8 cellular contexts compared by ENCODE assay signal in the genomic region with DNA sequence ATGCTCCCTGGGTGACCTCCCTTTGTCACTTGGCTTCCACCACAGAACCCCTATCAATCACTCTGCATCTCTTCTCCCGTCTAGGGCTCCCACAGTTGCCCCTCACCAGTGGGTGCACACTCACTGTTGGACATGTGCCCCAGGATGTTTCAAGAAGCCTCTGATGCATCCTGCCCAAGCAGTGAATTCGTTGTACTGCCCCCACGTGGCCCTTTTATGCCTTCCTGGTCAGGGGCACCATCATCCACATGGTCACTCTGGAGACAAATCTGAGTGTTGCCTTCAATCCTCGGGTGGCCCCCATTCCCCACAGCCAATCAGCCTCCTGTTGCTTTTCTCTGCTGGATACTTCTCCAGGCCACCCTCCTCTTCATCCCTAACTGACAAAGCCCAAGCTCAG. TPM values are rescaled to one million over a fixed set of nuclear protein-coding genes. Genes with fewer than 3 reads are reported as not detected.
A peak's percentile ranks its signal among the peaks of the same experiment; 100 is the strongest.
DNase-seq lines count a peak whose midpoint lies in the region; ATAC-seq and TF ChIP-seq lines count a peak whose summit lies in the region.

No MANE protein-coding gene starts in this region.

- H3K4me3 ChIP-seq in AG10803 (ENCODE audit: low read length) (no peak overlapping the region), suprapubic skin (no peak overlapping the region)

- no peak for TF ChIP-seq POLR2A in suprapubic skin (IDR thresholded peaks at IDR 0.05)

- TF ChIP-seq EP300 in suprapubic skin (IDR thresholded peaks at IDR 0.05), result no peak

- no peaks in the 10 kb centered on the region for H3K9me3 ChIP-seq in suprapubic skin

- H3K4me1 ChIP-seq in suprapubic skin, result no peaks in the 10 kb centered on the region

- TF ChIP-seq CTCF in AG10803 (conservative IDR thresholded peaks at IDR 0.05; ENCODE audit: low read length) (peak; percentile 26), GM13977 (IDR thresholded peaks at IDR 0.05; ENCODE audit: extremely low read depth, insufficient read depth, missing control alignments) (peak; percentile 29), suprapubic skin (IDR thresholded peaks at IDR 0.05) (no peak)

- WGBS in suprapubic skin, result 39% methylated on average over 4 of the region's 4 CpGs

- H3K27ac ChIP-seq in suprapubic skin, result no peak overlapping the region

- H3K27me3 ChIP-seq in suprapubic skin, result no peaks in the 10 kb centered on the region

- DNase-seq in AG10803 (ENCODE audit: low read depth) (peak; percentile 1), GM13977 (ENCODE audit: low spot score) (no peak), SW480 (ENCODE audit: low spot score) (peak; percentile 2), iPS-NIHi7 (ENCODE audit: extremely low spot score) (peak; percentile 29), NCI-H1105 treated with DMSO at 0.1 percent for 48 hours (lab: John Stamatoyannopoulos, UW) (no peak), KG1 (lab: John Stamatoyannopoulos, UW) (no peak), suprapubic skin (ENCODE audit: low spot score in 2 of 2) (no peak)

- in situ Hi-C loops in GM13977 (cut with MboI; ENCODE audit: low pct_unique_long_range_greater_than_20kb, low sequenced_read_pairs, unreplicated experiment), result loop anchor here (25.0 kb wide), 1 partner anchor 99 kb away; no protein-coding TSS in a partner anchor

- ATAC-seq in GM18519 (IDR thresholded peaks at IDR 0.05; ENCODE audit: low FRiP score, unreplicated experiment), result no peak

- no peaks in the 10 kb centered on the region for H3K36me3 ChIP-seq in suprapubic skin

RNA-seq across cellular contexts. Expression of a gene that starts 12.2 kb away (rescaled TPM):
- total RNA-seq in suprapubic skin, result under 1 TPM in 1 of 4 donors, not detected in 3; 0.13 TPM

RNA-seq across cellular contexts. Expression of a gene that starts 21.6 kb away (rescaled TPM):
- total RNA-seq in suprapubic skin, result 10 to 100 TPM; 64.4 to 78.0 (median 70.0) TPM

Comparison
In these comparisons a context has a peak if more than half of its experiments do, and no peak if none do; other contexts are left out.
1. DNase-seq: peak in AG10803 (single experiment), SW480 (single experiment) and iPS-NIHi7 (single experiment); none in GM13977 (single experiment), NCI-H1105 treated with DMSO at 0.1 percent for 48 hours (single experiment), KG1 (single experiment) and suprapubic skin (0 of 2).
2. CTCF ChIP-seq: peak in AG10803 (single experiment) and GM13977 (single experiment); none in suprapubic skin (0 of 2).